ENCODE assay signal across 1 cellular context in genomic region chr6:6583836-6584235, GRCh38.
TF ChIP-seq lines count a peak whose summit lies in the region.

No MANE protein-coding gene starts in this region.

TF ChIP-seq in GM12878, 131 proteins besides CTCF, POLR2A, EP300 and RAD21 (continues in another document):
- no peak for TF ChIP-seq NFYA (IDR thresholded peaks at IDR 0.05; ENCODE audit: borderline replicate concordance, low read depth, low read length)
- TF ChIP-seq NFIC (IDR thresholded peaks at IDR 0.05; ENCODE audit: low read depth, low read length): no peak
- TF ChIP-seq BCLAF1 (IDR thresholded peaks at IDR 0.05): no peak
- no peak for TF ChIP-seq BCL11A (IDR thresholded peaks at IDR 0.05; ENCODE audit: low read depth, low read length)
- TF ChIP-seq, protein P1, sequence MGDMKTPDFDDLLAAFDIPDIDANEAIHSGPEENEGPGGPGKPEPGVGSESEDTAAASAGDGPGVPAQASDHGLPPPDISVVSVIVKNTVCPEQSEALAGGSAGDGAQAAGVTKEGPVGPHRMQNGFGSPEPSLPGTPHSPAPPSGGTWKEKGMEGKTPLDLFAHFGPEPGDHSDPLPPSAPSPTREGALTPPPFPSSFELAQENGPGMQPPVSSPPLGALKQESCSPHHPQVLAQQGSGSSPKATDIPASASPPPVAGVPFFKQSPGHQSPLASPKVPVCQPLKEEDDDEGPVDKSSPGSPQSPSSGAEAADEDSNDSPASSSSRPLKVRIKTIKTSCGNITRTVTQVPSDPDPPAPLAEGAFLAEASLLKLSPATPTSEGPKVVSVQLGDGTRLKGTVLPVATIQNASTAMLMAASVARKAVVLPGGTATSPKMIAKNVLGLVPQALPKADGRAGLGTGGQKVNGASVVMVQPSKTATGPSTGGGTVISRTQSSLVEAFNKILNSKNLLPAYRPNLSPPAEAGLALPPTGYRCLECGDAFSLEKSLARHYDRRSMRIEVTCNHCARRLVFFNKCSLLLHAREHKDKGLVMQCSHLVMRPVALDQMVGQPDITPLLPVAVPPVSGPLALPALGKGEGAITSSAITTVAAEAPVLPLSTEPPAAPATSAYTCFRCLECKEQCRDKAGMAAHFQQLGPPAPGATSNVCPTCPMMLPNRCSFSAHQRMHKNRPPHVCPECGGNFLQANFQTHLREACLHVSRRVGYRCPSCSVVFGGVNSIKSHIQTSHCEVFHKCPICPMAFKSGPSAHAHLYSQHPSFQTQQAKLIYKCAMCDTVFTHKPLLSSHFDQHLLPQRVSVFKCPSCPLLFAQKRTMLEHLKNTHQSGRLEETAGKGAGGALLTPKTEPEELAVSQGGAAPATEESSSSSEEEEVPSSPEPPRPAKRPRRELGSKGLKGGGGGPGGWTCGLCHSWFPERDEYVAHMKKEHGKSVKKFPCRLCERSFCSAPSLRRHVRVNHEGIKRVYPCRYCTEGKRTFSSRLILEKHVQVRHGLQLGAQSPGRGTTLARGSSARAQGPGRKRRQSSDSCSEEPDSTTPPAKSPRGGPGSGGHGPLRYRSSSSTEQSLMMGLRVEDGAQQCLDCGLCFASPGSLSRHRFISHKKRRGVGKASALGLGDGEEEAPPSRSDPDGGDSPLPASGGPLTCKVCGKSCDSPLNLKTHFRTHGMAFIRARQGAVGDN (IDR thresholded peaks at IDR 0.05): peak; percentile 86
- TF ChIP-seq SRF (IDR thresholded peaks at IDR 0.05; ENCODE audit: low read depth in 2 of 2, low read length in 2 of 2): peak in 1 of 2 experiments; percentile 69; a peak in 1 of 4 replicates
- TF ChIP-seq RCOR1 (conservative IDR thresholded peaks at IDR 0.05; ENCODE audit: low read depth, low read length): no peak
- no peak for TF ChIP-seq JUND (IDR thresholded peaks at IDR 0.05; ENCODE audit: low read depth, low read length)
- 0 out of 2 replicates have a peak, but pooled peaks have one; percentile 12 for TF ChIP-seq IKZF1 (conservative IDR thresholded peaks at IDR 0.05)
- TF ChIP-seq ZBTB11 (CRISPR knock-in tag; IDR thresholded peaks at IDR 0.05): peak; percentile 96
- TF ChIP-seq HDGF (IDR thresholded peaks at IDR 0.05): no peak
- 0 out of 2 replicates have a peak, but pooled peaks have one; percentile 11 for TF ChIP-seq TCF12 (IDR thresholded peaks at IDR 0.05; ENCODE audit: low read depth, low read length)
- no peak for TF ChIP-seq ZNF274 (IDR thresholded peaks at IDR 0.05; ENCODE audit: insufficient read depth, insufficient read length)
- TF ChIP-seq FOXM1 (IDR thresholded peaks at IDR 0.05; ENCODE audit: low read depth, low read length): no peak
- TF ChIP-seq BHLHE40 (IDR thresholded peaks at IDR 0.05; ENCODE audit: borderline replicate concordance in 1 of 2, low read depth in 2 of 2, low read length in 1 of 2): no peak
- no peak for TF ChIP-seq SP1 (IDR thresholded peaks at IDR 0.05; ENCODE audit: low read depth, low read length)
- no peak for TF ChIP-seq SREBF2 (IDR thresholded peaks at IDR 0.05; ENCODE audit: low read length)
- TF ChIP-seq IRF3 (IDR thresholded peaks at IDR 0.05): no peak
- TF ChIP-seq RFX5 (IDR thresholded peaks at IDR 0.05; ENCODE audit: low read depth, low read length): no peak
- TF ChIP-seq STAT3 (IDR thresholded peaks at IDR 0.05; ENCODE audit: low read depth, low read length): no peak
- TF ChIP-seq ATF7 (IDR thresholded peaks at IDR 0.05; ENCODE audit: low read depth): peak; percentile 20; the same call in 1 of the 2 replicates
- TF ChIP-seq YY1 (IDR thresholded peaks at IDR 0.05; ENCODE audit: low read depth, low read length): peak; percentile 78
- TF ChIP-seq POU2F2 (IDR thresholded peaks at IDR 0.05; ENCODE audit: borderline replicate concordance, low read depth, low read length): peak; percentile 48; the same call in 1 of the 3 replicates
- TF ChIP-seq PKNOX1 (IDR thresholded peaks at IDR 0.05): peak; percentile 88
- TF ChIP-seq TCF7 (IDR thresholded peaks at IDR 0.05; ENCODE audit: borderline replicate concordance): no peak
- TF ChIP-seq MYC (IDR thresholded peaks at IDR 0.05; ENCODE audit: insufficient read depth, insufficient read length, insufficient replicate concordance, low read length, severe bottlenecking): no peak
- TF ChIP-seq E2F8 (IDR thresholded peaks at IDR 0.05; ENCODE audit: low read depth, partially characterized antibody): peak; percentile 95
- TF ChIP-seq, protein P2, sequence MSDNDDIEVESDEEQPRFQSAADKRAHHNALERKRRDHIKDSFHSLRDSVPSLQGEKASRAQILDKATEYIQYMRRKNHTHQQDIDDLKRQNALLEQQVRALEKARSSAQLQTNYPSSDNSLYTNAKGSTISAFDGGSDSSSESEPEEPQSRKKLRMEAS (IDR thresholded peaks at IDR 0.05; ENCODE audit: low read depth, low read length): no peak
- no peak for TF ChIP-seq STAT1 (conservative IDR thresholded peaks at IDR 0.05)
- peak; percentile 50 for TF ChIP-seq SIX5 (IDR thresholded peaks at IDR 0.05; ENCODE audit: low read depth, low read length, severe bottlenecking)
- TF ChIP-seq NR2F1 (conservative IDR thresholded peaks at IDR 0.05): peak; percentile 30; the same call in 1 of the 2 replicates
- no peak for TF ChIP-seq ASH2L (IDR thresholded peaks at IDR 0.05; ENCODE audit: borderline replicate concordance, low read depth)
- TF ChIP-seq ZNF24 (IDR thresholded peaks at IDR 0.05): 0 out of 2 replicates have a peak, but pooled peaks have one; percentile 38
- TF ChIP-seq, protein P3, sequence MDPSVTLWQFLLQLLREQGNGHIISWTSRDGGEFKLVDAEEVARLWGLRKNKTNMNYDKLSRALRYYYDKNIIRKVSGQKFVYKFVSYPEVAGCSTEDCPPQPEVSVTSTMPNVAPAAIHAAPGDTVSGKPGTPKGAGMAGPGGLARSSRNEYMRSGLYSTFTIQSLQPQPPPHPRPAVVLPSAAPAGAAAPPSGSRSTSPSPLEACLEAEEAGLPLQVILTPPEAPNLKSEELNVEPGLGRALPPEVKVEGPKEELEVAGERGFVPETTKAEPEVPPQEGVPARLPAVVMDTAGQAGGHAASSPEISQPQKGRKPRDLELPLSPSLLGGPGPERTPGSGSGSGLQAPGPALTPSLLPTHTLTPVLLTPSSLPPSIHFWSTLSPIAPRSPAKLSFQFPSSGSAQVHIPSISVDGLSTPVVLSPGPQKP (IDR thresholded peaks at IDR 0.05; ENCODE audit: low read depth, low read length): no peak
- peak; percentile 45; the same call in 1 of the 2 replicates for TF ChIP-seq TAF1 (IDR thresholded peaks at IDR 0.05; ENCODE audit: borderline replicate concordance, low read depth, low read length)
- TF ChIP-seq ZBTB40 (IDR thresholded peaks at IDR 0.05; ENCODE audit: borderline replicate concordance): peak; percentile 99
- TF ChIP-seq ESRRA (IDR thresholded peaks at IDR 0.05; ENCODE audit: low read length): no peak
- TF ChIP-seq IRF4 (IDR thresholded peaks at IDR 0.05; ENCODE audit: low read depth, low read length): peak; percentile 66; the same call in 1 of the 2 replicates
- peak; percentile 26; the same call in 1 of the 2 replicates for TF ChIP-seq RB1 (IDR thresholded peaks at IDR 0.05; ENCODE audit: borderline replicate concordance)
